Comparison of ENCODE assay signal across 10 cellular contexts in the genomic region with DNA sequence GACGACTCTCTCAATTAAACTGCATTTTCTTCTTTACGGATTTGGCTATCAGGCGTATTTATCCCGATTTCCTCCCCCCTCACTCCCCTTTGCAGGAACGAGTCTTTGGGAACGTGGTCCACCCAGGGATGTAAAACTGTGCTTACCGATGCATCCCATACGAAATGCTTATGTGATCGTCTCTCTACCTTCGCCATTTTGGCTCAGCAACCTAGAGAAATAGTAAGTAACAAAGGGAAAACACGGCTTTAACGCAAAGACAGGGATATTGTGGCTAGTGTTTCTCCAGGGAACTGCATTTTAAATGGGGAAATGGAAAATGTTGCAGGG.
DNase-seq lines count a peak whose midpoint lies in the region; ATAC-seq and TF ChIP-seq lines count a peak whose summit lies in the region.
"Had no signal": no experiment of that assay in that cellular context is flagged by ENCODE, and none has a peak within 500 bp of the region (broad histone marks: within the 10 kb centered on the region; RNA-seq: fewer than 3 reads in every experiment).

No MANE protein-coding gene starts in this region.

- H3K27ac Mint-ChIP-seq in nephron: no peak overlapping the region
- H3K27ac Mint-ChIP-seq: CD8-positive, alpha-beta T cell; natural killer cell treated with Interleukin-12 subunit alpha and Interleukin-12 subunit beta and Interleukin-15 and Interleukin-18, amount 100 ng/mL, for 72 hours had no signal

- peaks cover 6% of the 10 kb centered on the region for H3K27me3 Mint-ChIP-seq in nephron (ENCODE audit: low read depth)
- H3K27me3 Mint-ChIP-seq: natural killer cell treated with Interleukin-12 subunit alpha and Interleukin-12 subunit beta and Interleukin-15 and Interleukin-18, amount 100 ng/mL, for 72 hours had no signal

- no peaks in the 10 kb centered on the region for H3K9me3 Mint-ChIP-seq in nephron

- H3K36me3 Mint-ChIP-seq in nephron (ENCODE audit: low read depth): no peaks in the 10 kb centered on the region
- H3K36me3 Mint-ChIP-seq: CD8-positive, alpha-beta T cell had no signal

- DNase-seq in SK-N-DZ (ENCODE audit: low spot score): peak; percentile 51
- DNase-seq in ecto neural progenitor cell (ENCODE audit: low spot score): no peak
- no peak for DNase-seq in GDM1 (lab: John Stamatoyannopoulos, UW)
- DNase-seq in stimulated activated CD4-positive, alpha-beta T cell treated with anti-CD3 and anti-CD28 coated beads, Interleukin-2, amount 100 ng/mL, for 48 hours: no peak
- DNase-seq in DMS 273 treated with DMSO at 0.1 percent for 48 hours (lab: John Stamatoyannopoulos, UW): no peak

- no peaks in the 10 kb centered on the region for H3K4me1 Mint-ChIP-seq in nephron

- TF ChIP-seq CTCF in nephron (IDR thresholded peaks at IDR 0.05; ENCODE audit: unreplicated experiment in 3 of 3): no peak

- ATAC-seq in GM18517 (IDR thresholded peaks at IDR 0.05; ENCODE audit: unreplicated experiment): peak; percentile 23
- peak; percentile 13 for ATAC-seq in HG02884 (IDR thresholded peaks at IDR 0.05; ENCODE audit: unreplicated experiment)
- ATAC-seq: CD8-positive, alpha-beta T cell; natural killer cell treated with Interleukin-12 subunit alpha and Interleukin-12 subunit beta and Interleukin-15 and Interleukin-18, amount 100 ng/mL, for 72 hours had no signal

- peak overlapping the region in 2 of 3 experiments; percentile 49 to 57 for H3K4me3 Mint-ChIP-seq in nephron
- H3K4me3 Mint-ChIP-seq: CD8-positive, alpha-beta T cell; natural killer cell treated with Interleukin-12 subunit alpha and Interleukin-12 subunit beta and Interleukin-15 and Interleukin-18, amount 100 ng/mL, for 72 hours had no signal
